16 cellular contexts compared by ENCODE assay signal in the genomic region with DNA sequence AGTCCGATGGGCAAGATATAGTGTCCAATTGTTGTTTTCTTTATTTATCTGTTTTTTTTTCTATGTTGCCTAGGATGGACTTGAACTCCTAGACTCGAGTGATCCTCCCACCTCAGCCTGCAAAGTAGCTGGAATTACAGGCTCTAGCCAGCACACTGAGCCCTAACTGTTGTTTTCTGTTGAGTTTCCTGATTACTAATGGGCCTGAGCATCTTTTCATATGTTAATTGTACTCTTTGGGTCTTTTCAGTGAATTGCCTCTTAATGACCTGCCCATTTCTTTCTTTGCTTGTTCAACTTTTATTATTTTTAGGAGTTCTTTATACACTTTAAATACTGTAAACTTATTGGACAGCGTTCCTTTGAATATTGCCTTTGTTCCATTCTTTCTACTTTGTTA.
DNase-seq lines count a peak whose midpoint lies in the region; ATAC-seq and TF ChIP-seq lines count a peak whose summit lies in the region.
"Had no signal": no experiment of that assay in that cellular context is flagged by ENCODE, and none has a peak within 500 bp of the region (broad histone marks: within the 10 kb centered on the region; RNA-seq: fewer than 3 reads in every experiment).

No MANE protein-coding gene starts in this region.

- 0 out of 2 replicates have a peak overlapping the region, but pooled peaks have one; percentile 20 for H3K4me2 ChIP-seq in GM23338
- H3K4me2 ChIP-seq in neural progenitor cell: no peak overlapping the region
- H3K4me2 ChIP-seq: BLaER1 had no signal

- H3K9me3 ChIP-seq in iPS-18a (ENCODE audit: control insufficient read depth, low read depth, low read length) (no peaks in the 10 kb centered on the region), neural progenitor cell (ENCODE audit: low read depth) (no peaks in the 10 kb centered on the region)
- H3K9me3 ChIP-seq: Caco-2, HAP-1 had no signal

- TF ChIP-seq CTCF in GM23338 (conservative IDR thresholded peaks at IDR 0.05; ENCODE audit: low read depth in 2 of 2) (no peak), WTC11 (IDR thresholded peaks at IDR 0.05) (no peak), neural progenitor cell (IDR thresholded peaks at IDR 0.05) (no peak)

- CTCF ChIA-PET in WTC11 (lab: Charles Lee): interaction anchor here (0.9 kb wide), 1 partner anchor 40 kb away, joined by 3 read pairs; no protein-coding TSS in a partner anchor

- H3K27ac ChIP-seq in GM23338 (ENCODE audit: low read depth) (no peak overlapping the region), iPS-18a (ENCODE audit: low read length) (peak overlapping the region; percentile 45), neural progenitor cell (no peak overlapping the region)
- H3K27ac ChIP-seq: BLaER1 had no signal

- no peaks in the 10 kb centered on the region; the same call in 2 of the 3 replicates for H3K9me3 Mint-ChIP-seq in GM23338
- H3K9me3 Mint-ChIP-seq in WTC11: peaks cover 14% of the 10 kb centered on the region
- peaks cover 3% of the 10 kb centered on the region for H3K9me3 Mint-ChIP-seq in neural progenitor cell
- H3K9me3 Mint-ChIP-seq: HFFc6 had no signal

- peak; percentile 83 for DNase-seq in GM23338 (ENCODE audit: low spot score)
- peak; percentile 22 for DNase-seq in WTC11 (ENCODE audit: low spot score)
- DNase-seq in neural progenitor cell (ENCODE audit: low spot score): peak; percentile 25
- no peak for DNase-seq in NK-92 treated with Interleukin-12 subunit alpha and Interleukin-12 subunit beta, amount 100 ng/mL, for 24 hours (lab: John Stamatoyannopoulos, UW)
- no peak for DNase-seq in superior temporal gyrus (ENCODE audit: extremely low spot score)
- DNase-seq: 8988T; AML-193; Caco-2; CD8-positive, alpha-beta memory T cell; DND-41; GF-D8; HFFc6 had no signal

- no peak overlapping the region for H3K4me3 ChIP-seq in GM23338
- no peak overlapping the region for H3K4me3 ChIP-seq in iPS-18a (ENCODE audit: low read length)
- no peak overlapping the region for H3K4me3 ChIP-seq in neural progenitor cell
- H3K4me3 ChIP-seq: BLaER1, HAP-1 had no signal

- H3K9ac ChIP-seq in iPS-18a (ENCODE audit: low read length) (no peak overlapping the region), neural progenitor cell (no peak overlapping the region)
- H3K9ac ChIP-seq: BLaER1 had no signal

- H3K4me1 Mint-ChIP-seq in GM23338 (peaks cover 12% of the 10 kb centered on the region; the same call in 2 of the 3 replicates), WTC11 (peaks cover 14% of the 10 kb centered on the region; the same call in 1 of the 2 replicates), neural progenitor cell (peaks cover 3% of the 10 kb centered on the region)
- H3K4me1 Mint-ChIP-seq: CD8-positive, alpha-beta memory T cell had no signal

- POLR2A ChIA-PET in WTC11 (lab: Charles Lee): no interaction called here

- no peaks in the 10 kb centered on the region for H3K36me3 ChIP-seq in GM23338 (ENCODE audit: insufficient read depth)
- H3K36me3 ChIP-seq in iPS-18a (ENCODE audit: control insufficient read depth, low read depth, low read length): no peaks in the 10 kb centered on the region
- no peaks in the 10 kb centered on the region for H3K36me3 ChIP-seq in neural progenitor cell
- H3K36me3 ChIP-seq: BLaER1, HAP-1 had no signal

- H4K20me1 ChIP-seq in GM23338 (replicated peaks; ENCODE audit: insufficient read depth) (no peaks in the 10 kb centered on the region), neural progenitor cell (ENCODE audit: low read depth) (no peaks in the 10 kb centered on the region)
- H4K20me1 ChIP-seq: BLaER1 had no signal

- H3K27me3 ChIP-seq in GM23338 (ENCODE audit: insufficient read depth): no peaks in the 10 kb centered on the region
- no peaks in the 10 kb centered on the region for H3K27me3 ChIP-seq in iPS-18a (ENCODE audit: control insufficient read depth, insufficient read depth, low read length)
- no peaks in the 10 kb centered on the region for H3K27me3 ChIP-seq in neural progenitor cell
- H3K27me3 ChIP-seq: BLaER1 had no signal

- H2AFZ ChIP-seq in GM23338: no peak overlapping the region
- no peak overlapping the region for H2AFZ ChIP-seq in neural progenitor cell (replicated peaks)

- 0 out of 3 replicates have a peak overlapping the region, but pooled peaks have one; percentile 18 for H3K4me3 Mint-ChIP-seq in GM23338
- H3K4me3 Mint-ChIP-seq in WTC11: no peak overlapping the region; the same call in 1 of the 2 replicates
- no peak overlapping the region for H3K4me3 Mint-ChIP-seq in neural progenitor cell
- H3K4me3 Mint-ChIP-seq: CD8-positive, alpha-beta memory T cell; HFFc6 had no signal

- peaks cover 7% of the 10 kb centered on the region; the same call in 1 of the 2 replicates for H3K9me2 ChIP-seq in GM23338 (ENCODE audit: insufficient read depth)

- ATAC-seq in GM23338 (peak; percentile 98), WTC11 (peak; percentile 94), GM21528 (IDR thresholded peaks at IDR 0.05; ENCODE audit: low FRiP score, unreplicated experiment) (no peak)

- H3K79me2 ChIP-seq in GM23338 (replicated peaks; ENCODE audit: insufficient read depth): no peaks in the 10 kb centered on the region
- no peaks in the 10 kb centered on the region for H3K79me2 ChIP-seq in neural progenitor cell (ENCODE audit: low read depth)

- H3K27me3 Mint-ChIP-seq in GM23338 (ENCODE audit: insufficient read depth, low read depth, poor library complexity) (no peaks in the 10 kb centered on the region), WTC11 (ENCODE audit: low read depth) (no peaks in the 10 kb centered on the region; the same call in 1 of the 2 replicates), neural progenitor cell (ENCODE audit: insufficient read depth, low read depth) (no peaks in the 10 kb centered on the region)

- H3F3A ChIP-seq in GM23338 (replicated peaks; ENCODE audit: low read depth): no peaks in the 10 kb centered on the region
- peaks cover 14% of the 10 kb centered on the region for H3F3A ChIP-seq in neural progenitor cell (ENCODE audit: low read depth)

- H3K4me1 ChIP-seq in GM23338 (ENCODE audit: insufficient read depth): peaks cover 21% of the 10 kb centered on the region
- H3K4me1 ChIP-seq in iPS-18a (ENCODE audit: control insufficient read depth, low read depth, low read length): peaks cover 26% of the 10 kb centered on the region
- peaks cover 15% of the 10 kb centered on the region for H3K4me1 ChIP-seq in neural progenitor cell
- H3K4me1 ChIP-seq: Caco-2, HAP-1 had no signal

- peak overlapping the region; percentile 82 for H3K27ac Mint-ChIP-seq in GM23338
- H3K27ac Mint-ChIP-seq in WTC11: peak overlapping the region; percentile 47; the same call in 1 of the 2 replicates
- no peak overlapping the region for H3K27ac Mint-ChIP-seq in neural progenitor cell
- H3K27ac Mint-ChIP-seq: CD8-positive, alpha-beta memory T cell; HFFc6 had no signal

- no peaks in the 10 kb centered on the region for H3K36me3 Mint-ChIP-seq in GM23338 (ENCODE audit: low read depth)
- peaks cover 3% of the 10 kb centered on the region; the same call in 1 of the 2 replicates for H3K36me3 Mint-ChIP-seq in WTC11
- H3K36me3 Mint-ChIP-seq in neural progenitor cell: no peaks in the 10 kb centered on the region

TF ChIP-seq in GM23338, 12 proteins besides CTCF, POLR2A, EP300 and RAD21 (continues in another document):
- TF ChIP-seq, protein P1, sequence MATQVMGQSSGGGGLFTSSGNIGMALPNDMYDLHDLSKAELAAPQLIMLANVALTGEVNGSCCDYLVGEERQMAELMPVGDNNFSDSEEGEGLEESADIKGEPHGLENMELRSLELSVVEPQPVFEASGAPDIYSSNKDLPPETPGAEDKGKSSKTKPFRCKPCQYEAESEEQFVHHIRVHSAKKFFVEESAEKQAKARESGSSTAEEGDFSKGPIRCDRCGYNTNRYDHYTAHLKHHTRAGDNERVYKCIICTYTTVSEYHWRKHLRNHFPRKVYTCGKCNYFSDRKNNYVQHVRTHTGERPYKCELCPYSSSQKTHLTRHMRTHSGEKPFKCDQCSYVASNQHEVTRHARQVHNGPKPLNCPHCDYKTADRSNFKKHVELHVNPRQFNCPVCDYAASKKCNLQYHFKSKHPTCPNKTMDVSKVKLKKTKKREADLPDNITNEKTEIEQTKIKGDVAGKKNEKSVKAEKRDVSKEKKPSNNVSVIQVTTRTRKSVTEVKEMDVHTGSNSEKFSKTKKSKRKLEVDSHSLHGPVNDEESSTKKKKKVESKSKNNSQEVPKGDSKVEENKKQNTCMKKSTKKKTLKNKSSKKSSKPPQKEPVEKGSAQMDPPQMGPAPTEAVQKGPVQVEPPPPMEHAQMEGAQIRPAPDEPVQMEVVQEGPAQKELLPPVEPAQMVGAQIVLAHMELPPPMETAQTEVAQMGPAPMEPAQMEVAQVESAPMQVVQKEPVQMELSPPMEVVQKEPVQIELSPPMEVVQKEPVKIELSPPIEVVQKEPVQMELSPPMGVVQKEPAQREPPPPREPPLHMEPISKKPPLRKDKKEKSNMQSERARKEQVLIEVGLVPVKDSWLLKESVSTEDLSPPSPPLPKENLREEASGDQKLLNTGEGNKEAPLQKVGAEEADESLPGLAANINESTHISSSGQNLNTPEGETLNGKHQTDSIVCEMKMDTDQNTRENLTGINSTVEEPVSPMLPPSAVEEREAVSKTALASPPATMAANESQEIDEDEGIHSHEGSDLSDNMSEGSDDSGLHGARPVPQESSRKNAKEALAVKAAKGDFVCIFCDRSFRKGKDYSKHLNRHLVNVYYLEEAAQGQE (IDR thresholded peaks at IDR 0.05; ENCODE audit: unreplicated experiment): no peak

TF ChIP-seq in WTC11, 78 proteins besides CTCF, POLR2A, EP300 and RAD21 (continues in another document):
- TF ChIP-seq, protein P2, sequence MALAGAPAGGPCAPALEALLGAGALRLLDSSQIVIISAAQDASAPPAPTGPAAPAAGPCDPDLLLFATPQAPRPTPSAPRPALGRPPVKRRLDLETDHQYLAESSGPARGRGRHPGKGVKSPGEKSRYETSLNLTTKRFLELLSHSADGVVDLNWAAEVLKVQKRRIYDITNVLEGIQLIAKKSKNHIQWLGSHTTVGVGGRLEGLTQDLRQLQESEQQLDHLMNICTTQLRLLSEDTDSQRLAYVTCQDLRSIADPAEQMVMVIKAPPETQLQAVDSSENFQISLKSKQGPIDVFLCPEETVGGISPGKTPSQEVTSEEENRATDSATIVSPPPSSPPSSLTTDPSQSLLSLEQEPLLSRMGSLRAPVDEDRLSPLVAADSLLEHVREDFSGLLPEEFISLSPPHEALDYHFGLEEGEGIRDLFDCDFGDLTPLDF (CRISPR knock-in tag; IDR thresholded peaks at IDR 0.05): no peak

Comparison
In these comparisons a context has a peak if more than half of its experiments do, and no peak if none do; other contexts are left out.
1. DNase-seq: peak in GM23338 (single experiment), WTC11 (single experiment) and neural progenitor cell (single experiment); none in NK-92 treated with Interleukin-12 subunit alpha and Interleukin-12 subunit beta, amount 100 ng/mL, for 24 hours (single experiment) and superior temporal gyrus (single experiment).